17 cellular contexts compared by ENCODE assay signal in genomic region chr13:110938662-110939421, GRCh38. TPM values are rescaled to one million over a fixed set of nuclear protein-coding genes. Genes with fewer than 3 reads are reported as not detected.
DNase-seq lines count a peak whose midpoint lies in the region; ATAC-seq lines count a peak whose summit lies in the region.
"Had no signal": no experiment of that assay in that cellular context is flagged by ENCODE, and none has a peak within 500 bp of the region (broad histone marks: within the 10 kb centered on the region; RNA-seq: fewer than 3 reads in every experiment).

No MANE protein-coding gene starts in this region.

- H3K4me3 Mint-ChIP-seq in activated T-cell treated with anti-CD3 and anti-CD28 coated beads, Interleukin-2, amount 50 U/mL, for 72 hours = peak overlapping the region; percentile 52 to 56
- no peak overlapping the region for H3K4me3 Mint-ChIP-seq in activated T-helper 17 cell treated with anti-CD3 and anti-CD28 coated beads, Interleukin-2, amount 50 U/mL, for 72 hours

- peaks cover 31% of the 10 kb centered on the region for H3K27me3 Mint-ChIP-seq in activated T-cell treated with anti-CD3 and anti-CD28 coated beads, Interleukin-2, amount 50 U/mL, for 72 hours (ENCODE audit: low read depth)
- H3K27me3 Mint-ChIP-seq in activated T-helper 17 cell treated with anti-CD3 and anti-CD28 coated beads, Interleukin-2, amount 50 U/mL, for 72 hours = peaks cover 3% of the 10 kb centered on the region

- peak in 1 of 2 donors; percentile 14 for DNase-seq in activated T-cell treated with anti-CD3 and anti-CD28 coated beads, Interleukin-2, amount 50 U/mL, for 72 hours
- no peak for DNase-seq in activated T-cell treated with anti-CD3 and anti-CD28 coated beads, Interleukin-2, amount 50 U/mL, for 1 hour
- DNase-seq in islet precursor cell (peak; percentile 33), NCI-H524 (lab: John Stamatoyannopoulos, UW) (no peak), NCI-H446 treated with DMSO at 0.1 percent for 48 hours (lab: John Stamatoyannopoulos, UW) (no peak)
- no peak for DNase-seq in stimulated activated naive CD8-positive, alpha-beta T cell treated with anti-CD3 and anti-CD28 coated beads, Interleukin-15, Interleukin-2, amounts not matched to agents 100 U/mL and 50 U/mL, for 24 hours
- DNase-seq: COR-L47; DMS153; IMR-90; NCI-H1105; NCI-H1694 treated with DMSO at 0.1 percent for 48 hours; NCI-H226; NK-92 treated with Interleukin-12 subunit alpha and Interleukin-12 subunit beta, amount 100 ng/mL, for 24 hours; SHP77 treated with DMSO at 0.1 percent for 48 hours had no signal

- H3K36me3 Mint-ChIP-seq in activated T-cell treated with anti-CD3 and anti-CD28 coated beads, Interleukin-2, amount 50 U/mL, for 72 hours (ENCODE audit: insufficient read depth in 2 of 2) = peaks cover 25 to 40% of the 10 kb centered on the region in 2 donors
- no peaks in the 10 kb centered on the region for H3K36me3 Mint-ChIP-seq in activated T-helper 17 cell treated with anti-CD3 and anti-CD28 coated beads, Interleukin-2, amount 50 U/mL, for 72 hours (ENCODE audit: low read depth)
- H3K36me3 Mint-ChIP-seq: CD14-positive monocyte had no signal

- ATAC-seq in activated T-cell treated with anti-CD3 and anti-CD28 coated beads, Interleukin-2, amount 50 U/mL, for 72 hours (replicated peaks in 1 of 2) = peak; percentile 82 to 87
- ATAC-seq in activated T-helper 17 cell treated with anti-CD3 and anti-CD28 coated beads, Interleukin-2, amount 50 U/mL, for 72 hours (replicated peaks) = peak; percentile 67
- peak; percentile 50 for ATAC-seq in stimulated activated naive CD8-positive, alpha-beta T cell treated with anti-CD3 and anti-CD28 coated beads, Interleukin-15, Interleukin-2, amounts not matched to agents 100 U/mL and 50 U/mL, for 24 hours
- ATAC-seq in GM19351 (IDR thresholded peaks at IDR 0.05; ENCODE audit: unreplicated experiment) = no peak

- peaks cover 18 to 31% of the 10 kb centered on the region in 2 donors for H3K9me3 Mint-ChIP-seq in activated T-cell treated with anti-CD3 and anti-CD28 coated beads, Interleukin-2, amount 50 U/mL, for 72 hours
- H3K9me3 Mint-ChIP-seq in activated T-helper 17 cell treated with anti-CD3 and anti-CD28 coated beads, Interleukin-2, amount 50 U/mL, for 72 hours = peaks cover 20% of the 10 kb centered on the region

- H3K4me1 Mint-ChIP-seq in activated T-cell treated with anti-CD3 and anti-CD28 coated beads, Interleukin-2, amount 50 U/mL, for 72 hours (ENCODE audit: low read depth) = peaks cover 39% of the 10 kb centered on the region
- H3K4me1 Mint-ChIP-seq in activated T-helper 17 cell treated with anti-CD3 and anti-CD28 coated beads, Interleukin-2, amount 50 U/mL, for 72 hours = peaks cover 15% of the 10 kb centered on the region

- no peak overlapping the region for H3K27ac Mint-ChIP-seq in activated T-cell treated with anti-CD3 and anti-CD28 coated beads, Interleukin-2, amount 50 U/mL, for 72 hours
- H3K27ac Mint-ChIP-seq in activated T-helper 17 cell treated with anti-CD3 and anti-CD28 coated beads, Interleukin-2, amount 50 U/mL, for 72 hours = peak overlapping the region; percentile 34

RNA-seq across cellular contexts. Expression of gene ANKRD10, which starts 24.0 kb away (rescaled TPM):
- 100 to 1,000 TPM; 139 to 142 TPM for total RNA-seq in activated T-cell treated with anti-CD3 and anti-CD28 coated beads, Interleukin-2, amount 50 U/mL, for 72 hours
- total RNA-seq in activated T-helper 17 cell treated with anti-CD3 and anti-CD28 coated beads, Interleukin-2, amount 50 U/mL, for 72 hours = 100 to 1,000 TPM; 180 to 207 TPM
